Comparison of ENCODE assay signal across 12 cellular contexts in the genomic region with DNA sequence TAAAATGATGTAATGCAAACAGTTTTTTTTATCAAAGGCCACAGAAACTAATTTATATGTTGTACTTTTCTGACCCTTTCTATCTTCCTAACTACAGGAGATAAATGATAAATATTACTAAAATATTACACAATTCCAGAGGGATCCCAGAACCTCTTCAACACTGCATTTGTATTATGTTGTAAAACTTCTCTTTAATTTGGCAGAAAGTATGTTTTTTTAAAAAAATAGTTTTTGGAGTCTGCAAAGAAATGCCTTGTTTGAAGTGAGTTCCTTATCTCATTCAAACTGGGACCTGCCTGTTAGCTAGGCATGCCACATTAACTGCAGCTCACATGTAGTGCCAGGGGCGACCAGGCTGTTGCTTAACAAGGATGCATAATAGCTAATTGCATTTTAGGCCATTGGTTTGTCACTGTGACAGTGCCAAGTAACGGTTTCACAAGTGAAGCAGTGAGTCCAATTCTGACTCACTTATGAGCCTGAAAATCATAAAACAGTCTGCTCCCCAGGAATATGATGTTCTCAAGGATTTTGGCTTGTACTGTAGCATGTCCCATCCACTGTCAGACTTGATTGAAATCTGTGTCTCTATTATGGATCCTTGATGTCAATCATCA.
DNase-seq lines count a peak whose midpoint lies in the region; ATAC-seq, FAIRE-seq and TF ChIP-seq lines count a peak whose summit lies in the region.
"Had no signal": no experiment of that assay in that cellular context is flagged by ENCODE, and none has a peak within 500 bp of the region (broad histone marks: within the 10 kb centered on the region; RNA-seq: fewer than 3 reads in every experiment).

No MANE protein-coding gene starts in this region.

- H3K4me3 Mint-ChIP-seq in Caco-2 (ENCODE audit: unreplicated experiment): no peak overlapping the region
- H3K4me3 Mint-ChIP-seq: activated B cell treated with CpG ODN at 0.5 μM for 24 hours; activated T-helper 1 cell treated with anti-CD3 and anti-CD28 coated beads, Interleukin-12 subunit alpha, Interleukin-12 subunit beta, Interleukin-2, Interleukin-4 antibody, amounts not matched to agents 30 ng/mL and 10 ng/mL and 1 ng/mL, durations not matched to agents 14 hours and 24 hours and 36 hours; mesothelial cell of epicardium had no signal

- H2AK5ac ChIP-seq in neuronal stem cell (ENCODE audit: low read depth, low read length): no peak overlapping the region

- WGBS in neuronal stem cell (ENCODE audit: extremely low coverage in 2 of 2, insufficient read length in 2 of 2, insufficient replicate concordance in 1 of 2), 2 donors: no CpG with 5 or more reads among the region's 2 CpGs

- H3K4me3 ChIP-seq in HEK293 (ENCODE audit: low read depth, low read length) (no peak overlapping the region), kidney (ENCODE audit: low read length in 2 of 2) (no peak overlapping the region), Caco-2 (ENCODE audit: low read depth, low read length) (no peak overlapping the region), neuronal stem cell (ENCODE audit: low read length in 2 of 2) (no peak overlapping the region)

- H3K9me3 ChIP-seq in HEK293 (ENCODE audit: control insufficient read depth, insufficient read depth, low read depth, low read length) (no peaks in the 10 kb centered on the region), kidney (ENCODE audit: control insufficient read depth in 1 of 2, low read length in 2 of 2) (peaks cover 0 to 2% of the 10 kb centered on the region in 2 donors), Caco-2 (no peaks in the 10 kb centered on the region), neuronal stem cell (replicated peaks in 1 of 2; ENCODE audit: control insufficient read depth in 2 of 2, insufficient read depth in 1 of 2, low read depth in 1 of 2, low read length in 2 of 2) (peaks cover 3% of the 10 kb centered on the region in 2 donors)

- intact Hi-C loops in kidney (cut with DNase I): no loop called here
- intact Hi-C loops in Caco-2 (cut with micrococcal nuclease; ENCODE audit: unreplicated experiment): no loop called here

- H4K91ac ChIP-seq in neuronal stem cell (ENCODE audit: low read depth, low read length, poor library complexity): no peak overlapping the region

- no peak overlapping the region for H3K9ac ChIP-seq in kidney (ENCODE audit: low read length in 2 of 2)
- no peak overlapping the region for H3K9ac ChIP-seq in neuronal stem cell (ENCODE audit: low read depth, low read length, poor library complexity)

- no TSS peak for BruUV-seq in Caco-2 (replicated peaks; lab: Mats Ljungman, UMichigan)

- no peak overlapping the region for H2AFZ ChIP-seq in neuronal stem cell (ENCODE audit: low read length)

- H3K36me3 Mint-ChIP-seq in Caco-2 (ENCODE audit: insufficient read depth, unreplicated experiment): no peaks in the 10 kb centered on the region
- H3K36me3 Mint-ChIP-seq: mesothelial cell of epicardium had no signal

- H3K27ac ChIP-seq in HEK293 (ENCODE audit: extremely low read depth, low read depth, low read length) (no peak overlapping the region), kidney (ENCODE audit: low read depth in 2 of 2, low read length in 2 of 2) (no peak overlapping the region), neuronal stem cell (replicated peaks; ENCODE audit: low read length) (no peak overlapping the region)

- no peak overlapping the region for H3K23ac ChIP-seq in neuronal stem cell (ENCODE audit: low read depth, low read length, poor library complexity)

- CTCF ChIA-PET in HEK293 (lab: Yijun Ruan, JAX): interaction anchor here (0.7 kb wide), 1 partner anchor 19 kb away, joined by 3 read pairs; no protein-coding TSS in a partner anchor
- CTCF ChIA-PET in Caco-2 (lab: Charles Lee): no interaction called here

- no peaks in the 10 kb centered on the region for H3K9me3 Mint-ChIP-seq in Caco-2 (ENCODE audit: unreplicated experiment)
- H3K9me3 Mint-ChIP-seq: activated B cell treated with CpG ODN at 0.5 μM for 24 hours; activated T-helper 1 cell treated with anti-CD3 and anti-CD28 coated beads, Interleukin-12 subunit alpha, Interleukin-12 subunit beta, Interleukin-2, Interleukin-4 antibody, amounts not matched to agents 30 ng/mL and 10 ng/mL and 1 ng/mL, durations not matched to agents 14 hours and 24 hours and 36 hours; mesothelial cell of epicardium had no signal

- peak; percentile 64 for DNase-seq in astrocyte of the hippocampus (ENCODE audit: low read depth, low spot score)
- DNase-seq in kidney: peak; percentile 64
- peak; percentile 62 for DNase-seq in superior temporal gyrus (ENCODE audit: extremely low spot score)
- DNase-seq in Caco-2: no peak
- no peak for DNase-seq in neuronal stem cell (ENCODE audit: low spot score)
- DNase-seq: activated B cell treated with CpG ODN at 0.5 μM for 24 hours, NCI-H2227 treated with DMSO at 0.1 percent for 48 hours had no signal

- TF ChIP-seq CTCF in HEK293 (tag by site-specific recombination; IDR thresholded peaks at IDR 0.05) (no peak), kidney (IDR thresholded peaks at IDR 0.05; ENCODE audit: borderline replicate concordance, extremely low read depth, insufficient read depth) (no peak), Caco-2 (IDR thresholded peaks at IDR 0.05; ENCODE audit: insufficient read depth in 1 of 2, low read depth in 1 of 2, low read length in 1 of 2, severe bottlenecking in 1 of 2, unreplicated experiment in 1 of 2) (no peak)

- FAIRE-seq in kidney (lab: Jason Lieb, UNC): no peak

- no peak overlapping the region for H3K4me2 ChIP-seq in neuronal stem cell (ENCODE audit: insufficient read depth, low read length, poor library complexity, severe bottlenecking)

- H3K36me3 ChIP-seq in HEK293 (ENCODE audit: control insufficient read depth in 2 of 2, insufficient read depth in 1 of 2, low read length in 2 of 2): no peaks in the 10 kb centered on the region
- H3K36me3 ChIP-seq in kidney (ENCODE audit: control insufficient read depth in 1 of 2, insufficient read depth in 2 of 2, low read length in 2 of 2): no peaks in the 10 kb centered on the region
- no peaks in the 10 kb centered on the region for H3K36me3 ChIP-seq in Caco-2 (ENCODE audit: control insufficient read depth, insufficient read depth, low read length)
- no peaks in the 10 kb centered on the region for H3K36me3 ChIP-seq in neuronal stem cell (replicated peaks in 1 of 2; ENCODE audit: control insufficient read depth in 2 of 2, insufficient read depth in 2 of 2, low read length in 2 of 2)

- no peak overlapping the region for H2BK5ac ChIP-seq in neuronal stem cell (ENCODE audit: low read length)

- H3K27me3 ChIP-seq in Caco-2 (replicated peaks; ENCODE audit: control insufficient read depth, insufficient read depth, low read length): no peaks in the 10 kb centered on the region
- H3K27me3 ChIP-seq in neuronal stem cell (ENCODE audit: control insufficient read depth in 3 of 3, insufficient read depth in 3 of 3, low read depth in 1 of 3, low read length in 3 of 3): no peaks in the 10 kb centered on the region

- H3K18ac ChIP-seq in neuronal stem cell (ENCODE audit: low read length): no peak overlapping the region

- ATAC-seq in GM21529 (IDR thresholded peaks at IDR 0.05; ENCODE audit: unreplicated experiment) (no peak), GM19328 (IDR thresholded peaks at IDR 0.05; ENCODE audit: unreplicated experiment) (no peak)

- H3K4ac ChIP-seq in neuronal stem cell (ENCODE audit: low read length): no peak overlapping the region

- H3K79me1 ChIP-seq in neuronal stem cell (ENCODE audit: low read depth, low read length): no peaks in the 10 kb centered on the region

- H2BK12ac ChIP-seq in neuronal stem cell (ENCODE audit: low read length): no peak overlapping the region

- H3K14ac ChIP-seq in neuronal stem cell (ENCODE audit: low read length): no peak overlapping the region

- no peak overlapping the region for H3K27ac Mint-ChIP-seq in Caco-2 (ENCODE audit: unreplicated experiment)
- H3K27ac Mint-ChIP-seq: activated B cell treated with CpG ODN at 0.5 μM for 24 hours; activated T-helper 1 cell treated with anti-CD3 and anti-CD28 coated beads, Interleukin-12 subunit alpha, Interleukin-12 subunit beta, Interleukin-2, Interleukin-4 antibody, amounts not matched to agents 30 ng/mL and 10 ng/mL and 1 ng/mL, durations not matched to agents 14 hours and 24 hours and 36 hours; mesothelial cell of epicardium had no signal

- H3K4me1 Mint-ChIP-seq in Caco-2 (ENCODE audit: low read depth, unreplicated experiment): no peaks in the 10 kb centered on the region
- H3K4me1 Mint-ChIP-seq: activated B cell treated with CpG ODN at 0.5 μM for 24 hours, mesothelial cell of epicardium had no signal

- no peak overlapping the region for H2BK15ac ChIP-seq in neuronal stem cell (ENCODE audit: low read length)

- POLR2A ChIA-PET in HEK293 (lab: Yijun Ruan, JAX) (no interaction called here), Caco-2 (lab: Charles Lee) (no interaction called here)

- no peaks in the 10 kb centered on the region for H3K27me3 Mint-ChIP-seq in Caco-2 (ENCODE audit: insufficient read depth, unreplicated experiment)
- H3K27me3 Mint-ChIP-seq: activated B cell treated with CpG ODN at 0.5 μM for 24 hours had no signal

- no peak overlapping the region for H2BK120ac ChIP-seq in neuronal stem cell (ENCODE audit: low read depth, low read length)

- no peak overlapping the region for H4K8ac ChIP-seq in neuronal stem cell (ENCODE audit: low read depth, low read length)

- H3K4me1 ChIP-seq in HEK293 (ENCODE audit: control insufficient read depth, insufficient read depth, low read length) (no peaks in the 10 kb centered on the region), kidney (ENCODE audit: control insufficient read depth in 1 of 2, insufficient read depth in 1 of 2, low read depth in 1 of 2, low read length in 2 of 2) (no peaks in the 10 kb centered on the region), Caco-2 (no peaks in the 10 kb centered on the region), neuronal stem cell (ENCODE audit: control insufficient read depth in 2 of 2, insufficient read depth in 1 of 2, low read depth in 1 of 2, low read length in 2 of 2) (peaks cover 0 to 4% of the 10 kb centered on the region in 2 donors)

TF ChIP-seq in HEK293, 187 proteins besides CTCF, POLR2A, EP300 and RAD21:
- TF ChIP-seq ZNF76 (tag by site-specific recombination; IDR thresholded peaks at IDR 0.05; ENCODE audit: borderline replicate concordance, low read depth): no peak
- TF ChIP-seq, protein P1, sequence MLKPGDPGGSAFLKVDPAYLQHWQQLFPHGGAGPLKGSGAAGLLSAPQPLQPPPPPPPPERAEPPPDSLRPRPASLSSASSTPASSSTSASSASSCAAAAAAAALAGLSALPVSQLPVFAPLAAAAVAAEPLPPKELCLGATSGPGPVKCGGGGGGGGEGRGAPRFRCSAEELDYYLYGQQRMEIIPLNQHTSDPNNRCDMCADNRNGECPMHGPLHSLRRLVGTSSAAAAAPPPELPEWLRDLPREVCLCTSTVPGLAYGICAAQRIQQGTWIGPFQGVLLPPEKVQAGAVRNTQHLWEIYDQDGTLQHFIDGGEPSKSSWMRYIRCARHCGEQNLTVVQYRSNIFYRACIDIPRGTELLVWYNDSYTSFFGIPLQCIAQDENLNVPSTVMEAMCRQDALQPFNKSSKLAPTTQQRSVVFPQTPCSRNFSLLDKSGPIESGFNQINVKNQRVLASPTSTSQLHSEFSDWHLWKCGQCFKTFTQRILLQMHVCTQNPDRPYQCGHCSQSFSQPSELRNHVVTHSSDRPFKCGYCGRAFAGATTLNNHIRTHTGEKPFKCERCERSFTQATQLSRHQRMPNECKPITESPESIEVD (tag by site-specific recombination; IDR thresholded peaks at IDR 0.05): peak; percentile 46
TF ChIP-seq in HEK293: peak in this region for 1.

Comparison
In these comparisons a context has a peak if more than half of its experiments do, and no peak if none do; other contexts are left out.
1. DNase-seq: peak in astrocyte of the hippocampus (single experiment), kidney (single experiment) and superior temporal gyrus (single experiment); none in Caco-2 (0 of 2) and neuronal stem cell (single experiment).